ENCODE assay signal across 8 cellular contexts in genomic region chr7:112450807-112451661, GRCh38. TPM values are rescaled to one million over a fixed set of nuclear protein-coding genes. Genes with fewer than 3 reads are reported as not detected.
DNase-seq lines count a peak whose midpoint lies in the region; ATAC-seq, FAIRE-seq and TF ChIP-seq lines count a peak whose summit lies in the region.

No MANE protein-coding gene starts in this region.

- no peak for TF ChIP-seq CTCF in astrocyte of the cerebellum (IDR thresholded peaks at IDR 0.05; ENCODE audit: low read depth, low read length, missing control alignments)

- ATAC-seq in GM18508 (IDR thresholded peaks at IDR 0.05; ENCODE audit: insufficient read depth, unreplicated experiment) (peak; percentile 81), HG03025 (IDR thresholded peaks at IDR 0.05; ENCODE audit: low FRiP score, unreplicated experiment) (peak; percentile 85)

- peak overlapping the region; percentile 80 for H3K4me3 ChIP-seq in astrocyte of the cerebellum (ENCODE audit: low read depth, low read length)

- in situ Hi-C loops in astrocyte of the cerebellum (cut with HindIII; ENCODE audit: low sequenced_read_pairs), result no loop called here

- FAIRE-seq in urothelium cell line (lab: Jason Lieb, UNC), result no peak

- DNase-seq in NCI-H2029 (lab: John Stamatoyannopoulos, UW) (peak; percentile 95), T-helper 9 cell (peak; percentile 74), astrocyte of the cerebellum (ENCODE audit: low read depth) (peak; percentile 96), hepatic stellate cell (ENCODE audit: low spot score) (peak; percentile 84), pulmonary artery endothelial cell (ENCODE audit: low read depth, low spot score) (peak; percentile 92), urothelium cell line (ENCODE audit: low spot score) (peak; percentile 85)

RNA-seq across cellular contexts. Expression of gene IFRD1, which starts 0.8 kb away (rescaled TPM):
- total RNA-seq in pulmonary artery endothelial cell, result 31.1 and 45.5 TPM in 2 replicates

RNA-seq across cellular contexts. Expression of gene LSMEM1, which starts 29.8 kb away (rescaled TPM):
- 0.26 and 0.92 TPM in 2 replicates for total RNA-seq in pulmonary artery endothelial cell

Comparison
In these comparisons a context has a peak if more than half of its experiments do, and no peak if none do; other contexts are left out.
1. Peak in every context shown above with its lines: DNase-seq, ATAC-seq and H3K4me3 ChIP-seq.